1 cellular context compared by ENCODE assay signal in the genomic region with DNA sequence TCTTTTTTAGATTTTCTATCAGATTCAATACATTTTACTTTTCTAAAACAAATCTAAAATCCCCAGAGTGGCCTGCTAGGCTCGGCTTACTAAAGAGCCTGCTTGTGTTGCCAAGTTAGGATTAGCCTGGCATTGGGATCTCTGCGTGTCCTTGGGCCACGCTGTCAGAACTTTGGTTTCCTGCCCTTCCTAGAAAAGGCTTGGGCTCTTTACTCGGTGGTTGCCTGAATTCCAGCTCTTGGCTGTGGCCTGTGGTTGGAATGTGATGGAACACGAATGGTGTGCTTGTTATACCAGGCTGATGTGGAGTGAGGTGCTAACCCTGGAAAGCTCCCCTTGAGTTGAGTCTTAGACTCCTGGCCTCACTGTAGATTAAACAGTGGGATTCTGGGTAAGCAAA.
TF ChIP-seq lines count a peak whose summit lies in the region.

No MANE protein-coding gene starts in this region.

TF ChIP-seq in GM23338, 12 proteins besides CTCF, POLR2A, EP300 and RAD21 (continued from another document):
- TF ChIP-seq, protein P1, sequence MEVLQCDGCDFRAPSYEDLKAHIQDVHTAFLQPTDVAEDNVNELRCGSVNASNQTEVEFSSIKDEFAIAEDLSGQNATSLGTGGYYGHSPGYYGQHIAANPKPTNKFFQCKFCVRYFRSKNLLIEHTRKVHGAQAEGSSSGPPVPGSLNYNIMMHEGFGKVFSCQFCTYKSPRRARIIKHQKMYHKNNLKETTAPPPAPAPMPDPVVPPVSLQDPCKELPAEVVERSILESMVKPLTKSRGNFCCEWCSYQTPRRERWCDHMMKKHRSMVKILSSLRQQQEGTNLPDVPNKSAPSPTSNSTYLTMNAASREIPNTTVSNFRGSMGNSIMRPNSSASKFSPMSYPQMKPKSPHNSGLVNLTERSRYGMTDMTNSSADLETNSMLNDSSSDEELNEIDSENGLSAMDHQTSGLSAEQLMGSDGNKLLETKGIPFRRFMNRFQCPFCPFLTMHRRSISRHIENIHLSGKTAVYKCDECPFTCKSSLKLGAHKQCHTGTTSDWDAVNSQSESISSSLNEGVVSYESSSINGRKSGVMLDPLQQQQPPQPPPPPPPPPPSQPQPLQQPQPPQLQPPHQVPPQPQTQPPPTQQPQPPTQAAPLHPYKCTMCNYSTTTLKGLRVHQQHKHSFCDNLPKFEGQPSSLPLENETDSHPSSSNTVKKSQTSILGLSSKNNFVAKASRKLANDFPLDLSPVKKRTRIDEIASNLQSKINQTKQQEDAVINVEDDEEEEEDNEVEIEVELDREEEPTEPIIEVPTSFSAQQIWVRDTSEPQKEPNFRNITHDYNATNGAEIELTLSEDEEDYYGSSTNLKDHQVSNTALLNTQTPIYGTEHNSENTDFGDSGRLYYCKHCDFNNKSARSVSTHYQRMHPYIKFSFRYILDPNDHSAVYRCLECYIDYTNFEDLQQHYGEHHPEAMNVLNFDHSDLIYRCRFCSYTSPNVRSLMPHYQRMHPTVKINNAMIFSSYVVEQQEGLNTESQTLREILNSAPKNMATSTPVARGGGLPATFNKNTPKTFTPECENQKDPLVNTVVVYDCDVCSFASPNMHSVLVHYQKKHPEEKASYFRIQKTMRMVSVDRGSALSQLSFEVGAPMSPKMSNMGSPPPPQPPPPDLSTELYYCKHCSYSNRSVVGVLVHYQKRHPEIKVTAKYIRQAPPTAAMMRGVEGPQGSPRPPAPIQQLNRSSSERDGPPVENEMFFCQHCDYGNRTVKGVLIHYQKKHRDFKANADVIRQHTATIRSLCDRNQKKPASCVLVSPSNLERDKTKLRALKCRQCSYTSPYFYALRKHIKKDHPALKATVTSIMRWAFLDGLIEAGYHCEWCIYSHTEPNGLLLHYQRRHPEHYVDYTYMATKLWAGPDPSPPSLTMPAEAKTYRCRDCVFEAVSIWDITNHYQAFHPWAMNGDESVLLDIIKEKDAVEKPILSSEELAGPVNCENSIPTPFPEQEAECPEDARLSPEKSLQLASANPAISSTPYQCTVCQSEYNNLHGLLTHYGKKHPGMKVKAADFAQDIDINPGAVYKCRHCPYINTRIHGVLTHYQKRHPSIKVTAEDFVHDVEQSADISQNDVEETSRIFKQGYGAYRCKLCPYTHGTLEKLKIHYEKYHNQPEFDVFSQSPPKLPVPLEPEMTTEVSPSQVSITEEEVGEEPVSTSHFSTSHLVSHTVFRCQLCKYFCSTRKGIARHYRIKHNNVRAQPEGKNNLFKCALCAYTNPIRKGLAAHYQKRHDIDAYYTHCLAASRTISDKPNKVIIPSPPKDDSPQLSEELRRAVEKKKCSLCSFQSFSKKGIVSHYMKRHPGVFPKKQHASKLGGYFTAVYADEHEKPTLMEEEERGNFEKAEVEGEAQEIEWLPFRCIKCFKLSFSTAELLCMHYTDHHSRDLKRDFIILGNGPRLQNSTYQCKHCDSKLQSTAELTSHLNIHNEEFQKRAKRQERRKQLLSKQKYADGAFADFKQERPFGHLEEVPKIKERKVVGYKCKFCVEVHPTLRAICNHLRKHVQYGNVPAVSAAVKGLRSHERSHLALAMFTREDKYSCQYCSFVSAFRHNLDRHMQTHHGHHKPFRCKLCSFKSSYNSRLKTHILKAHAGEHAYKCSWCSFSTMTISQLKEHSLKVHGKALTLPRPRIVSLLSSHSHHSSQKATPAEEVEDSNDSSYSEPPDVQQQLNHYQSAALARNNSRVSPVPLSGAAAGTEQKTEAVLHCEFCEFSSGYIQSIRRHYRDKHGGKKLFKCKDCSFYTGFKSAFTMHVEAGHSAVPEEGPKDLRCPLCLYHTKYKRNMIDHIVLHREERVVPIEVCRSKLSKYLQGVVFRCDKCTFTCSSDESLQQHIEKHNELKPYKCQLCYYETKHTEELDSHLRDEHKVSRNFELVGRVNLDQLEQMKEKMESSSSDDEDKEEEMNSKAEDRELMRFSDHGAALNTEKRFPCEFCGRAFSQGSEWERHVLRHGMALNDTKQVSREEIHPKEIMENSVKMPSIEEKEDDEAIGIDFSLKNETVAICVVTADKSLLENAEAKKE (CRISPR knock-in tag; IDR thresholded peaks at IDR 0.05), result no peak
- TF ChIP-seq JUNB (IDR thresholded peaks at IDR 0.05; ENCODE audit: unreplicated experiment) (no peak), ZNF114 (CRISPR knock-in tag; IDR thresholded peaks at IDR 0.05) (no peak), ZNF331 (CRISPR knock-in tag; IDR thresholded peaks at IDR 0.05; ENCODE audit: low read depth) (no peak)
